Comparison of ENCODE assay signal across 24 cellular contexts in genomic region chr1:41372600-41372993, GRCh38. TPM values are rescaled to one million over a fixed set of nuclear protein-coding genes. Genes with fewer than 3 reads are reported as not detected.
DNase-seq lines count a peak whose midpoint lies in the region; ATAC-seq and TF ChIP-seq lines count a peak whose summit lies in the region.
"Had no signal": no experiment of that assay in that cellular context is flagged by ENCODE, and none has a peak within 500 bp of the region (broad histone marks: within the 10 kb centered on the region; RNA-seq: fewer than 3 reads in every experiment).

No MANE protein-coding gene starts in this region.

- TF ChIP-seq CTCF in WTC11 (IDR thresholded peaks at IDR 0.05) = no peak

- DNase-seq in WTC11 (ENCODE audit: low spot score) (no peak), substantia nigra (lab: John Stamatoyannopoulos, UW) (no peak), ureter (ENCODE audit: low spot score) (no peak)
- DNase-seq in stimulated activated naive CD8-positive, alpha-beta T cell treated with anti-CD3 and anti-CD28 coated beads, Interleukin-15, amount 100 ng/mL, for 72 hours = no peak
- DNase-seq: activated CD4-positive, alpha-beta T cell treated with anti-CD3 and anti-CD28 coated beads, Interleukin-2, amount 10 ng/mL, durations not matched to agents 24 days and 14 days; activated CD8-positive, alpha-beta memory T cell treated with anti-CD3 and anti-CD28 coated beads for 24 hours; activated effector memory CD4-positive, alpha-beta T cell treated with Interleukin-2 at 50 U/mL for 16 hours; effector memory CD4-positive, alpha-beta T cell; kidney; naive thymus-derived CD4-positive, alpha-beta T cell; NCI-H2227 treated with DMSO at 0.1 percent for 48 hours; NK-92 treated with Interleukin-12 subunit alpha and Interleukin-12 subunit beta, amount 100 ng/mL, for 24 hours; stimulated activated naive CD4-positive, alpha-beta T cell treated with Interleukin-2 at 50 U/mL for 16 hours had no signal

- peaks cover 38% of the 10 kb centered on the region for H3K27me3 ChIP-seq in iPS-20b (ENCODE audit: insufficient read depth, low read length)
- H3K27me3 ChIP-seq: breast epithelium had no signal

- peaks cover 64% of the 10 kb centered on the region for H3K4me1 Mint-ChIP-seq in WTC11
- peaks cover 3% of the 10 kb centered on the region for H3K4me1 Mint-ChIP-seq in stimulated activated naive CD8-positive, alpha-beta T cell treated with anti-CD3 and anti-CD28 coated beads, Interleukin-15, amount 100 ng/mL, for 72 hours
- H3K4me1 Mint-ChIP-seq: activated CD4-positive, alpha-beta T cell treated with anti-CD3 and anti-CD28 coated beads, Interleukin-2, amount 10 ng/mL, durations not matched to agents 24 days and 14 days had no signal

- H3K4me1 ChIP-seq in iPS-20b (ENCODE audit: insufficient read depth, low read length) = peaks cover 25% of the 10 kb centered on the region

- peaks cover 25% of the 10 kb centered on the region for H3K27me3 Mint-ChIP-seq in WTC11 (ENCODE audit: low read depth)
- peaks cover 55% of the 10 kb centered on the region for H3K27me3 Mint-ChIP-seq in stimulated activated naive CD8-positive, alpha-beta T cell treated with anti-CD3 and anti-CD28 coated beads, Interleukin-15, amount 100 ng/mL, for 72 hours

- H3K9me3 ChIP-seq in KOPT-K1 (ENCODE audit: insufficient read depth, low read length, poor library complexity, severe bottlenecking) (no peaks in the 10 kb centered on the region), iPS-20b (ENCODE audit: insufficient read depth, low read depth, low read length) (no peaks in the 10 kb centered on the region)
- H3K9me3 ChIP-seq: breast epithelium, Caco-2, thoracic aorta had no signal

- CTCF ChIA-PET in WTC11 (lab: Charles Lee) = interaction anchor here (1.2 to 4.2 kb wide), 7 partner anchors 9 to 43 kb away, joined by 3 to 43 read pairs (median 5); partner anchors contain the start of gene FOXO6

- H3K27ac ChIP-seq in KOPT-K1 (ENCODE audit: low read depth, low read length, poor library complexity, severe bottlenecking) = peak overlapping the region; percentile 64
- peak overlapping the region; percentile 55 for H3K27ac ChIP-seq in iPS-20b (ENCODE audit: low read length)
- H3K27ac ChIP-seq in substantia nigra (ENCODE audit: low read depth, low read length, poor library complexity, severe bottlenecking) = peak overlapping the region; percentile 58
- H3K27ac ChIP-seq: breast epithelium, thoracic aorta had no signal

- no peaks in the 10 kb centered on the region for H3K9me3 Mint-ChIP-seq in WTC11
- no peaks in the 10 kb centered on the region for H3K9me3 Mint-ChIP-seq in stimulated activated naive CD8-positive, alpha-beta T cell treated with anti-CD3 and anti-CD28 coated beads, Interleukin-15, amount 100 ng/mL, for 72 hours
- H3K9me3 Mint-ChIP-seq: activated CD4-positive, alpha-beta T cell treated with anti-CD3 and anti-CD28 coated beads, Interleukin-2, amount 10 ng/mL, durations not matched to agents 24 days and 14 days; mesothelial cell of epicardium; naive thymus-derived CD4-positive, alpha-beta T cell had no signal

- peak overlapping the region; percentile 49; the same call in 1 of the 2 replicates for H3K9ac ChIP-seq in iPS-20b (ENCODE audit: low read depth, low read length)

- H3K4me3 Mint-ChIP-seq in WTC11 = peak overlapping the region; percentile 9; the same call in 1 of the 2 replicates
- H3K4me3 Mint-ChIP-seq in stimulated activated naive CD8-positive, alpha-beta T cell treated with anti-CD3 and anti-CD28 coated beads, Interleukin-15, amount 100 ng/mL, for 72 hours = no peak overlapping the region
- H3K4me3 Mint-ChIP-seq: activated CD4-positive, alpha-beta T cell treated with anti-CD3 and anti-CD28 coated beads, Interleukin-2, amount 10 ng/mL, durations not matched to agents 24 days and 14 days; activated naive CD8-positive, alpha-beta T cell; CD14-positive monocyte; naive thymus-derived CD4-positive, alpha-beta T cell had no signal

- POLR2A ChIA-PET in WTC11 (lab: Charles Lee) = interaction anchor here (1.1 to 1.6 kb wide), 2 partner anchors 9 to 41 kb away, joined by 4 to 9 read pairs; no protein-coding TSS in a partner anchor

- peaks cover 17% of the 10 kb centered on the region for H3K36me3 ChIP-seq in KOPT-K1 (ENCODE audit: insufficient read depth, low read length)
- H3K36me3 ChIP-seq in iPS-20b (ENCODE audit: insufficient read depth, low read depth, low read length) = no peaks in the 10 kb centered on the region
- H3K36me3 ChIP-seq: breast epithelium, thoracic aorta had no signal

- H3K4me3 ChIP-seq in iPS-20b (ENCODE audit: low read length) = peak overlapping the region; percentile 56; the same call in 1 of the 2 replicates
- H3K4me3 ChIP-seq: breast epithelium, thoracic aorta had no signal

- ATAC-seq in WTC11 (no peak), GM18907 (IDR thresholded peaks at IDR 0.05; ENCODE audit: unreplicated experiment) (no peak)
- no peak for ATAC-seq in stimulated activated naive CD8-positive, alpha-beta T cell treated with anti-CD3 and anti-CD28 coated beads, Interleukin-15, amount 100 ng/mL, for 72 hours

- no peaks in the 10 kb centered on the region for H3K36me3 Mint-ChIP-seq in WTC11
- H3K36me3 Mint-ChIP-seq: activated naive CD8-positive, alpha-beta T cell; CD14-positive monocyte had no signal

- no peak overlapping the region for H3K27ac Mint-ChIP-seq in WTC11
- no peak overlapping the region for H3K27ac Mint-ChIP-seq in stimulated activated naive CD8-positive, alpha-beta T cell treated with anti-CD3 and anti-CD28 coated beads, Interleukin-15, amount 100 ng/mL, for 72 hours
- H3K27ac Mint-ChIP-seq: activated CD4-positive, alpha-beta T cell treated with anti-CD3 and anti-CD28 coated beads, Interleukin-2, amount 10 ng/mL, durations not matched to agents 24 days and 14 days; activated naive CD8-positive, alpha-beta T cell; naive thymus-derived CD4-positive, alpha-beta T cell had no signal

TF ChIP-seq in WTC11, 78 proteins besides CTCF, POLR2A, EP300 and RAD21 (continues in another document):
- TF ChIP-seq, protein P1, sequence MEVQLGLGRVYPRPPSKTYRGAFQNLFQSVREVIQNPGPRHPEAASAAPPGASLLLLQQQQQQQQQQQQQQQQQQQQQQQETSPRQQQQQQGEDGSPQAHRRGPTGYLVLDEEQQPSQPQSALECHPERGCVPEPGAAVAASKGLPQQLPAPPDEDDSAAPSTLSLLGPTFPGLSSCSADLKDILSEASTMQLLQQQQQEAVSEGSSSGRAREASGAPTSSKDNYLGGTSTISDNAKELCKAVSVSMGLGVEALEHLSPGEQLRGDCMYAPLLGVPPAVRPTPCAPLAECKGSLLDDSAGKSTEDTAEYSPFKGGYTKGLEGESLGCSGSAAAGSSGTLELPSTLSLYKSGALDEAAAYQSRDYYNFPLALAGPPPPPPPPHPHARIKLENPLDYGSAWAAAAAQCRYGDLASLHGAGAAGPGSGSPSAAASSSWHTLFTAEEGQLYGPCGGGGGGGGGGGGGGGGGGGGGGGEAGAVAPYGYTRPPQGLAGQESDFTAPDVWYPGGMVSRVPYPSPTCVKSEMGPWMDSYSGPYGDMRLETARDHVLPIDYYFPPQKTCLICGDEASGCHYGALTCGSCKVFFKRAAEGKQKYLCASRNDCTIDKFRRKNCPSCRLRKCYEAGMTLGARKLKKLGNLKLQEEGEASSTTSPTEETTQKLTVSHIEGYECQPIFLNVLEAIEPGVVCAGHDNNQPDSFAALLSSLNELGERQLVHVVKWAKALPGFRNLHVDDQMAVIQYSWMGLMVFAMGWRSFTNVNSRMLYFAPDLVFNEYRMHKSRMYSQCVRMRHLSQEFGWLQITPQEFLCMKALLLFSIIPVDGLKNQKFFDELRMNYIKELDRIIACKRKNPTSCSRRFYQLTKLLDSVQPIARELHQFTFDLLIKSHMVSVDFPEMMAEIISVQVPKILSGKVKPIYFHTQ (CRISPR knock-in tag; IDR thresholded peaks at IDR 0.05) = no peak
- TF ChIP-seq ZNF671 (CRISPR knock-in tag; IDR thresholded peaks at IDR 0.05) = no peak
- no peak for TF ChIP-seq FOXP1 (CRISPR knock-in tag; IDR thresholded peaks at IDR 0.05; ENCODE audit: borderline replicate concordance)
- TF ChIP-seq FOXP4 (CRISPR knock-in tag; IDR thresholded peaks at IDR 0.05) = no peak
- TF ChIP-seq TCF7 (CRISPR knock-in tag; IDR thresholded peaks at IDR 0.05; ENCODE audit: low read depth) = no peak
- TF ChIP-seq, protein P2, sequence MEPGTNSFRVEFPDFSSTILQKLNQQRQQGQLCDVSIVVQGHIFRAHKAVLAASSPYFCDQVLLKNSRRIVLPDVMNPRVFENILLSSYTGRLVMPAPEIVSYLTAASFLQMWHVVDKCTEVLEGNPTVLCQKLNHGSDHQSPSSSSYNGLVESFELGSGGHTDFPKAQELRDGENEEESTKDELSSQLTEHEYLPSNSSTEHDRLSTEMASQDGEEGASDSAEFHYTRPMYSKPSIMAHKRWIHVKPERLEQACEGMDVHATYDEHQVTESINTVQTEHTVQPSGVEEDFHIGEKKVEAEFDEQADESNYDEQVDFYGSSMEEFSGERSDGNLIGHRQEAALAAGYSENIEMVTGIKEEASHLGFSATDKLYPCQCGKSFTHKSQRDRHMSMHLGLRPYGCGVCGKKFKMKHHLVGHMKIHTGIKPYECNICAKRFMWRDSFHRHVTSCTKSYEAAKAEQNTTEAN (CRISPR knock-in tag; IDR thresholded peaks at IDR 0.05) = no peak

RNA-seq across cellular contexts. Expression of gene FOXO6, which starts 11.4 kb away (rescaled TPM):
- total RNA-seq in WTC11 (2021) = 5.4 to 7.4 TPM (median 7.0 TPM) in 3 replicates
- total RNA-seq in ureter = 8.6 TPM
- total RNA-seq: activated CD4-positive, alpha-beta T cell treated with anti-CD3 and anti-CD28 coated beads, Interleukin-2, amount 10 ng/mL, durations not matched to agents 24 days and 14 days; osteoblast; T-helper 2 cell treated with Interferon-gamma antibody and Interleukin-4, amounts not matched to agents 100 ng/mL and 5 ng/mL, for 36 hours had no signal
